Comparison of ENCODE assay signal across 10 cellular contexts in genomic region chr11:123509737-123510578, GRCh38.
DNase-seq lines count a peak whose midpoint lies in the region; ATAC-seq and TF ChIP-seq lines count a peak whose summit lies in the region.
"Had no signal": no experiment of that assay in that cellular context is flagged by ENCODE, and none has a peak within 500 bp of the region (broad histone marks: within the 10 kb centered on the region; RNA-seq: fewer than 3 reads in every experiment).

No MANE protein-coding gene starts in this region.

- no peaks in the 10 kb centered on the region for H3K36me3 ChIP-seq in GM23338 (ENCODE audit: insufficient read depth)
- H3K36me3 ChIP-seq: right lobe of liver had no signal

- H3F3A ChIP-seq in GM23338 (replicated peaks; ENCODE audit: low read depth), result 0 out of 2 replicates have a peak, but pooled peaks cover 5% of the 10 kb centered on the region

- H3K79me2 ChIP-seq in GM23338 (replicated peaks; ENCODE audit: insufficient read depth), result no peaks in the 10 kb centered on the region

- peaks cover 13% of the 10 kb centered on the region for H3K4me1 ChIP-seq in GM23338 (ENCODE audit: insufficient read depth)
- H3K4me1 ChIP-seq: right lobe of liver had no signal

- H3K27ac ChIP-seq in GM23338 (ENCODE audit: low read depth) (0 out of 2 replicates have a peak overlapping the region, but pooled peaks have one; percentile 68), coronary artery (no peak overlapping the region)
- H3K27ac ChIP-seq: right lobe of liver had no signal

- no peaks in the 10 kb centered on the region for H4K20me1 ChIP-seq in GM23338 (replicated peaks; ENCODE audit: insufficient read depth)

- peak overlapping the region; percentile 29; the same call in 1 of the 2 replicates for H2AFZ ChIP-seq in GM23338

- peaks cover 40% of the 10 kb centered on the region for H3K4me1 Mint-ChIP-seq in GM23338

- no peak overlapping the region for H3K4me3 Mint-ChIP-seq in GM23338

- H3K27me3 Mint-ChIP-seq in GM23338 (ENCODE audit: insufficient read depth, low read depth, poor library complexity), result peaks cover 12% of the 10 kb centered on the region

- no peak for TF ChIP-seq CTCF in GM23338 (conservative IDR thresholded peaks at IDR 0.05; ENCODE audit: low read depth in 2 of 2)
- TF ChIP-seq CTCF in fibroblast of mammary gland (conservative IDR thresholded peaks at IDR 0.05; ENCODE audit: control insufficient read depth, insufficient read depth, low read depth, low read length), result no peak
- no peak for TF ChIP-seq CTCF in coronary artery (IDR thresholded peaks at IDR 0.05)

- peak; percentile 80 for DNase-seq in GM23338 (ENCODE audit: low spot score)
- DNase-seq in RKO (ENCODE audit: low spot score), result peak; percentile 75
- DNase-seq in fibroblast of mammary gland (ENCODE audit: low read depth), result peak; percentile 53
- peak; percentile 32 to 98 (median 82) for DNase-seq in posterior cingulate gyrus
- no peak for DNase-seq in GF-D8 (lab: John Stamatoyannopoulos, UW)
- no peak for DNase-seq in coronary artery (ENCODE audit: low spot score)
- DNase-seq: NCI-H2029, right lobe of liver had no signal

- no peaks in the 10 kb centered on the region for H3K36me3 Mint-ChIP-seq in GM23338 (ENCODE audit: low read depth)

- intact Hi-C loops in posterior cingulate gyrus (cut with DNase I), result loop anchor here (2.0 kb wide), 1 partner anchor 45 kb away; no protein-coding TSS in a partner anchor

- no peaks in the 10 kb centered on the region for H3K9me3 Mint-ChIP-seq in GM23338

- ATAC-seq in GM23338 (peak; percentile 83), GM21737 (IDR thresholded peaks at IDR 0.05; ENCODE audit: unreplicated experiment) (no peak), HG03571 (IDR thresholded peaks at IDR 0.05; ENCODE audit: unreplicated experiment) (no peak)

- H3K9me2 ChIP-seq in GM23338 (ENCODE audit: insufficient read depth), result no peaks in the 10 kb centered on the region

- no peak overlapping the region for H3K4me3 ChIP-seq in GM23338
- no peak overlapping the region for H3K4me3 ChIP-seq in fibroblast of mammary gland (ENCODE audit: control insufficient read depth, low read depth, low read length)
- no peak overlapping the region for H3K4me3 ChIP-seq in coronary artery
- H3K4me3 ChIP-seq: right lobe of liver had no signal

- 0 out of 2 replicates have a peak overlapping the region, but pooled peaks have one; percentile 8 for H3K27ac Mint-ChIP-seq in GM23338

- no peaks in the 10 kb centered on the region for H3K27me3 ChIP-seq in GM23338 (ENCODE audit: insufficient read depth)
- H3K27me3 ChIP-seq: right lobe of liver had no signal

- peak overlapping the region; percentile 64; the same call in 1 of the 2 replicates for H3K4me2 ChIP-seq in GM23338

TF ChIP-seq in GM23338, 12 proteins besides CTCF, POLR2A, EP300 and RAD21:
- TF ChIP-seq ZNF462 (CRISPR knock-in tag; IDR thresholded peaks at IDR 0.05), result no peak
- no peak for TF ChIP-seq POLR2AphosphoS5 (IDR thresholded peaks at IDR 0.05; ENCODE audit: low read depth)
- no peak for TF ChIP-seq EZH2 (IDR thresholded peaks at IDR 0.05; ENCODE audit: low read depth, unreplicated experiment)
- no peak for TF ChIP-seq NANOG (IDR thresholded peaks at IDR 0.05; ENCODE audit: borderline replicate concordance)
- TF ChIP-seq STAT1 (IDR thresholded peaks at IDR 0.05; ENCODE audit: unreplicated experiment), result no peak
- no peak for TF ChIP-seq CREB1 (CRISPR knock-in tag; IDR thresholded peaks at IDR 0.05; ENCODE audit: low read depth)
- no peak for TF ChIP-seq ETS1 (IDR thresholded peaks at IDR 0.05)
TF ChIP-seq in GM23338: peak in this region for 0.

Comparison
In these comparisons a context has a peak if more than half of its experiments do, and no peak if none do; other contexts are left out.
1. DNase-seq: peak in GM23338 (single experiment), RKO (single experiment), fibroblast of mammary gland (single experiment) and posterior cingulate gyrus (10 of 10); none in GF-D8 (single experiment) and coronary artery (single experiment).